9 cellular contexts compared by ENCODE assay signal in genomic region chr3:187739125-187739560, GRCh38. TPM values are rescaled to one million over a fixed set of nuclear protein-coding genes. Genes with fewer than 3 reads are reported as not detected.
DNase-seq lines count a peak whose midpoint lies in the region; ATAC-seq and TF ChIP-seq lines count a peak whose summit lies in the region.
"Had no signal": no experiment of that assay in that cellular context is flagged by ENCODE, and none has a peak within 500 bp of the region (broad histone marks: within the 10 kb centered on the region; RNA-seq: fewer than 3 reads in every experiment).

No MANE protein-coding gene starts in this region.

- no peak overlapping the region for H3K23ac ChIP-seq in neuronal stem cell (ENCODE audit: low read depth, low read length, poor library complexity)

- H3K27ac ChIP-seq in esophagus (ENCODE audit: low read depth in 2 of 2, low read length in 1 of 2), result peak overlapping the region; percentile 98
- H3K27ac ChIP-seq in neuronal stem cell (replicated peaks; ENCODE audit: low read length), result no peak overlapping the region

- H3K9me3 ChIP-seq in esophagus (ENCODE audit: control insufficient read depth in 2 of 2, insufficient read depth in 1 of 2, low read depth in 1 of 2, low read length in 1 of 2) (no peaks in the 10 kb centered on the region), neuronal stem cell (replicated peaks in 1 of 2; ENCODE audit: control insufficient read depth in 2 of 2, insufficient read depth in 1 of 2, low read depth in 1 of 2, low read length in 2 of 2) (no peaks in the 10 kb centered on the region)

- H2AFZ ChIP-seq in neuronal stem cell (ENCODE audit: low read length), result peak overlapping the region; percentile 81

- no peaks in the 10 kb centered on the region for H3K27me3 ChIP-seq in esophagus (ENCODE audit: control insufficient read depth in 1 of 2, insufficient read depth in 2 of 2, low read length in 2 of 2)
- peaks cover 0 to 8% (median 0%) of the 10 kb centered on the region in 3 experiments for H3K27me3 ChIP-seq in neuronal stem cell (ENCODE audit: control insufficient read depth in 3 of 3, insufficient read depth in 3 of 3, low read depth in 1 of 3, low read length in 3 of 3)

- no peak overlapping the region for H3K4ac ChIP-seq in neuronal stem cell (ENCODE audit: low read length)

- peak overlapping the region; percentile 16 for H3K18ac ChIP-seq in neuronal stem cell (ENCODE audit: low read length)

- H3K4me2 ChIP-seq in neuronal stem cell (ENCODE audit: insufficient read depth, low read length, poor library complexity, severe bottlenecking), result peak overlapping the region; percentile 96

- CTCF ChIA-PET in activated CD8-positive, alpha-beta T cell treated with anti-CD3 and anti-CD28 coated beads, Interleukin-2, amount 10 ng/mL, durations not matched to agents 7 days and 5 days (lab: Charles Lee), result interaction anchor here (0.6 to 7.9 kb wide), 93 partner anchors 8 to 1616 kb away, joined by 3 to 552 read pairs (median 5); partner anchors contain the start of gene LPP

- H3K4me3 ChIP-seq in HFF-Myc (replicated peaks; ENCODE audit: low read depth, low read length) (peak overlapping the region; percentile 48), esophagus (ENCODE audit: low read depth in 1 of 2, low read length in 2 of 2) (peak overlapping the region; percentile 64 to 94), neuronal stem cell (ENCODE audit: low read length in 2 of 2) (peak overlapping the region; percentile 54 to 62)

- peak overlapping the region; percentile 100 for H3K4me3 Mint-ChIP-seq in activated CD8-positive, alpha-beta T cell treated with anti-CD3 and anti-CD28 coated beads, Interleukin-2, amount 10 ng/mL, durations not matched to agents 7 days and 5 days

- DNase-seq in HFF-Myc (ENCODE audit: extremely low read depth, low read depth) (no peak), neuronal stem cell (ENCODE audit: low spot score) (peak; percentile 49), RPMI8226 (no peak), GF-D8 (lab: John Stamatoyannopoulos, UW) (no peak)
- peak; percentile 59 for DNase-seq in activated CD8-positive, alpha-beta T cell treated with anti-CD3 and anti-CD28 coated beads, Interleukin-2, amount 10 ng/mL, durations not matched to agents 7 days and 5 days

- H2BK120ac ChIP-seq in neuronal stem cell (ENCODE audit: low read depth, low read length), result no peak overlapping the region

- H3K36me3 ChIP-seq in esophagus (ENCODE audit: control insufficient read depth in 2 of 2, insufficient read depth in 2 of 2, low read length in 1 of 2) (no peaks in the 10 kb centered on the region), neuronal stem cell (replicated peaks in 1 of 2; ENCODE audit: control insufficient read depth in 2 of 2, insufficient read depth in 2 of 2, low read length in 2 of 2) (peaks cover 0 to 2% of the 10 kb centered on the region in 2 donors)

- peaks cover 2% of the 10 kb centered on the region in 2 donors for H3K4me1 ChIP-seq in esophagus (ENCODE audit: control insufficient read depth in 2 of 2, insufficient read depth in 2 of 2, low read length in 1 of 2)
- peaks cover 11 to 14% of the 10 kb centered on the region in 2 donors for H3K4me1 ChIP-seq in neuronal stem cell (ENCODE audit: control insufficient read depth in 2 of 2, insufficient read depth in 1 of 2, low read depth in 1 of 2, low read length in 2 of 2)

- no peak overlapping the region for H4K91ac ChIP-seq in neuronal stem cell (ENCODE audit: low read depth, low read length, poor library complexity)

- no peak for TF ChIP-seq CTCF in HFF-Myc (IDR thresholded peaks at IDR 0.05; ENCODE audit: low read depth, low read length, missing control alignments)

- ATAC-seq in activated CD8-positive, alpha-beta T cell treated with anti-CD3 and anti-CD28 coated beads, Interleukin-2, amount 10 ng/mL, durations not matched to agents 7 days and 5 days, result peak; percentile 0
- ATAC-seq in HG03354 (IDR thresholded peaks at IDR 0.05; ENCODE audit: poor library complexity, severe bottlenecking, unreplicated experiment) (no peak), HG03469 (IDR thresholded peaks at IDR 0.05; ENCODE audit: unreplicated experiment) (no peak)

- peaks cover 53% of the 10 kb centered on the region for H3K4me1 Mint-ChIP-seq in activated CD8-positive, alpha-beta T cell treated with anti-CD3 and anti-CD28 coated beads, Interleukin-2, amount 10 ng/mL, durations not matched to agents 7 days and 5 days (ENCODE audit: low read depth)

- H2BK12ac ChIP-seq in neuronal stem cell (ENCODE audit: low read length), result no peak overlapping the region

- no peak overlapping the region for H2AK5ac ChIP-seq in neuronal stem cell (ENCODE audit: low read depth, low read length)

- peaks cover 14% of the 10 kb centered on the region for H3K36me3 Mint-ChIP-seq in activated CD8-positive, alpha-beta T cell treated with anti-CD3 and anti-CD28 coated beads, Interleukin-2, amount 10 ng/mL, durations not matched to agents 7 days and 5 days (ENCODE audit: low read depth)

- no peaks in the 10 kb centered on the region for H3K9me3 Mint-ChIP-seq in activated CD8-positive, alpha-beta T cell treated with anti-CD3 and anti-CD28 coated beads, Interleukin-2, amount 10 ng/mL, durations not matched to agents 7 days and 5 days (ENCODE audit: insufficient read depth)

- peak overlapping the region; percentile 25 for H3K9ac ChIP-seq in neuronal stem cell (ENCODE audit: low read depth, low read length, poor library complexity)

- no peaks in the 10 kb centered on the region for H3K27me3 Mint-ChIP-seq in activated CD8-positive, alpha-beta T cell treated with anti-CD3 and anti-CD28 coated beads, Interleukin-2, amount 10 ng/mL, durations not matched to agents 7 days and 5 days (ENCODE audit: low read depth)

- no peak overlapping the region for H2BK15ac ChIP-seq in neuronal stem cell (ENCODE audit: low read length)

- no peaks in the 10 kb centered on the region for H3K79me1 ChIP-seq in neuronal stem cell (ENCODE audit: low read depth, low read length)

- POLR2A ChIA-PET in activated CD8-positive, alpha-beta T cell treated with anti-CD3 and anti-CD28 coated beads, Interleukin-2, amount 10 ng/mL, durations not matched to agents 7 days and 5 days (lab: Charles Lee), result interaction anchor here (0.6 to 4.0 kb wide), 9 partner anchors 9 to 1302 kb away, joined by 3 to 40 read pairs (median 3); no protein-coding TSS in a partner anchor

- no peak overlapping the region for H3K14ac ChIP-seq in neuronal stem cell (ENCODE audit: low read length)

- H3K27ac Mint-ChIP-seq in activated CD8-positive, alpha-beta T cell treated with anti-CD3 and anti-CD28 coated beads, Interleukin-2, amount 10 ng/mL, durations not matched to agents 7 days and 5 days, result peak overlapping the region; percentile 100

- WGBS in esophagus, 2 donors, result 1% methylated on average over 21 of the region's 21 CpGs
- no CpG with 5 or more reads among the region's 21 CpGs for WGBS in neuronal stem cell (ENCODE audit: extremely low coverage in 2 of 2, insufficient read length in 2 of 2, insufficient replicate concordance in 1 of 2), 2 donors

- no peak overlapping the region for H4K8ac ChIP-seq in neuronal stem cell (ENCODE audit: low read depth, low read length)

- H2BK5ac ChIP-seq in neuronal stem cell (ENCODE audit: low read length), result no peak overlapping the region

RNA-seq across cellular contexts. Expression of gene BCL6, which starts 6.1 kb away (rescaled TPM):
- 10 to 100 TPM; 11.8 to 12.6 TPM for total RNA-seq in activated CD8-positive, alpha-beta T cell treated with anti-CD3 and anti-CD28 coated beads, Interleukin-2, amount 10 ng/mL, durations not matched to agents 7 days and 5 days
- polyA plus RNA-seq in esophagus, result 10 to 100 TPM; 24.4 to 28.7 TPM
- polyA plus RNA-seq in neuronal stem cell (2013, experiment 1 of 2), result 12.1 TPM
- polyA plus RNA-seq in neuronal stem cell (2013, experiment 2 of 2), result 12.1 TPM

RNA-seq across cellular contexts. Expression of gene RTP2, which starts 36.8 kb away (rescaled TPM):
- not detected for total RNA-seq in activated CD8-positive, alpha-beta T cell treated with anti-CD3 and anti-CD28 coated beads, Interleukin-2, amount 10 ng/mL, durations not matched to agents 7 days and 5 days
- not detected for polyA plus RNA-seq in esophagus
- not detected for polyA plus RNA-seq in neuronal stem cell (2013, experiment 1 of 2)
- polyA plus RNA-seq in neuronal stem cell (2013, experiment 2 of 2), result not detected
- total RNA-seq: NCI-H460 had no signal

Comparison
In these comparisons a context has a peak if more than half of its experiments do, and no peak if none do; other contexts are left out.
1. DNase-seq: peak in activated CD8-positive, alpha-beta T cell treated with anti-CD3 and anti-CD28 coated beads, Interleukin-2, amount 10 ng/mL, durations not matched to agents 7 days and 5 days (single experiment) and neuronal stem cell (single experiment); none in HFF-Myc (single experiment), RPMI8226 (single experiment) and GF-D8 (single experiment).
2. Peak in every context shown above with its lines, with median percentiles within 50 percentile points of each other: H3K4me3 ChIP-seq.